ENCODE assay signal across 10 cellular contexts in genomic region chr11:102599642-102600261, GRCh38. TPM values are rescaled to one million over a fixed set of nuclear protein-coding genes. Genes with fewer than 3 reads are reported as not detected.
DNase-seq lines count a peak whose midpoint lies in the region; ATAC-seq and TF ChIP-seq lines count a peak whose summit lies in the region.
"Had no signal": no experiment of that assay in that cellular context is flagged by ENCODE, and none has a peak within 500 bp of the region (broad histone marks: within the 10 kb centered on the region; RNA-seq: fewer than 3 reads in every experiment).

No MANE protein-coding gene starts in this region.

- peak; percentile 96 for DNase-seq in ELR (ENCODE audit: low read depth)
- DNase-seq in amniotic stem cell (lab: John Stamatoyannopoulos, UW): peak; percentile 71
- DNase-seq in non-pigmented ciliary epithelial cell (ENCODE audit: low read depth): peak; percentile 93
- DNase-seq in cerebellum (ENCODE audit: low spot score): no peak
- DNase-seq in DMS 273 (lab: John Stamatoyannopoulos, UW; ENCODE audit: unreplicated experiment): no peak
- no peak for DNase-seq in neural progenitor cell (ENCODE audit: low spot score)

- no peaks in the 10 kb centered on the region for H3K79me2 ChIP-seq in neural progenitor cell (ENCODE audit: low read depth)

- H3K36me3 Mint-ChIP-seq in neural progenitor cell: no peaks in the 10 kb centered on the region

- H3K9me3 Mint-ChIP-seq in neural progenitor cell: peaks cover 5% of the 10 kb centered on the region

- no peaks in the 10 kb centered on the region for H3F3A ChIP-seq in neural progenitor cell (ENCODE audit: low read depth)

- H3K4me2 ChIP-seq in neural progenitor cell: no peak overlapping the region

- H3K27ac Mint-ChIP-seq in neural progenitor cell: no peak overlapping the region

- peaks cover 8% of the 10 kb centered on the region for H3K4me1 ChIP-seq in neural progenitor cell

- H4K20me1 ChIP-seq in neural progenitor cell (ENCODE audit: low read depth): no peaks in the 10 kb centered on the region

- no peak overlapping the region for H2AFZ ChIP-seq in neural progenitor cell (replicated peaks)

- no peak for TF ChIP-seq CTCF in neural progenitor cell (IDR thresholded peaks at IDR 0.05)

- ATAC-seq in GM21423 (IDR thresholded peaks at IDR 0.05; ENCODE audit: unreplicated experiment) (peak; percentile 95), HG03575 (IDR thresholded peaks at IDR 0.05; ENCODE audit: extremely low read depth, insufficient number of reproducible peaks, low FRiP score, unreplicated experiment) (peak; percentile 83)

- no peak overlapping the region for H3K9ac ChIP-seq in neural progenitor cell

- no peak overlapping the region for H3K4me3 ChIP-seq in neural progenitor cell
- H3K4me3 ChIP-seq: SK-N-MC had no signal

- H3K4me3 Mint-ChIP-seq in neural progenitor cell: no peak overlapping the region
- H3K4me3 Mint-ChIP-seq: neural crest cell had no signal

- peaks cover 15% of the 10 kb centered on the region for H3K4me1 Mint-ChIP-seq in neural progenitor cell

- H3K27me3 Mint-ChIP-seq in neural progenitor cell (ENCODE audit: insufficient read depth, low read depth): no peaks in the 10 kb centered on the region

- H3K36me3 ChIP-seq in neural progenitor cell: no peaks in the 10 kb centered on the region

- no peaks in the 10 kb centered on the region for H3K27me3 ChIP-seq in neural progenitor cell

- no peak overlapping the region for H3K27ac ChIP-seq in neural progenitor cell
- H3K27ac ChIP-seq: SK-N-MC had no signal

- H3K9me3 ChIP-seq in neural progenitor cell (ENCODE audit: low read depth): no peaks in the 10 kb centered on the region

RNA-seq across cellular contexts. Expression of gene MMP20, which starts 25.4 kb away (rescaled TPM):
- total RNA-seq in cerebellum (not detected), neural progenitor cell (ENCODE audit: low replicate concordance) (not detected in 2 replicates)
- total RNA-seq: neural crest cell had no signal

Comparison
In these comparisons a context has a peak if more than half of its experiments do, and no peak if none do; other contexts are left out.
1. DNase-seq: peak in ELR (single experiment), amniotic stem cell (single experiment) and non-pigmented ciliary epithelial cell (single experiment); none in cerebellum (single experiment), DMS 273 (single experiment) and neural progenitor cell (single experiment).